8 cellular contexts compared by ENCODE assay signal in the genomic region with DNA sequence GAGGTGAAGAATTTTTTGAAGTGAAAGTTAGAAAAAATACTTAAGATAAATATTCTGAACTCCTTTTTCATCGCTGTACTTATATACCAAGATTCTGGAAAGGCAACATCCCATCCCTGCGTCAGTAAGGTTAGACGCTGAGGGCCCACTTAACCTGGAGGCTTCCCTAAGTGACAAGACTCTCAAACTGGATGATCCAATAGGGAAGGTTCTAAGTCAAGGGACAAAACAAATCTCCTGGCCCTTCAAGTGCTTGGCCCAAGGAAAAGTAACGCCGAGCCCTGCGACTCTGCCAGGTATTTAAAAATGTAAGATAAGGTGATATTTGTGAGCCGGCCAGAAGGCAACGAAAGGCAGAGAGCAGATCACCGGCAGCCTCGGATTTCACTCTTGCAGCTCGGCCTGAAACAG. TPM values are rescaled to one million over a fixed set of nuclear protein-coding genes. Genes with fewer than 3 reads are reported as not detected.
A peak's percentile ranks its signal among the peaks of the same experiment; 100 is the strongest.
DNase-seq lines count a peak whose midpoint lies in the region; ATAC-seq and TF ChIP-seq lines count a peak whose summit lies in the region.

No MANE protein-coding gene starts in this region.

- H3K27ac ChIP-seq in RWPE2 (ENCODE audit: poor library complexity, severe bottlenecking) (peak overlapping the region; percentile 84), rectal smooth muscle tissue (ENCODE audit: low read depth, low read length) (peak overlapping the region; percentile 24)

- DNase-seq in H7 (peak; percentile 16), RWPE2 (ENCODE audit: low spot score) (no peak), fibroblast of pulmonary artery (ENCODE audit: low read depth) (no peak), activated gamma-delta T cell treated with Interleukin-2 at 50 U/mL for 16 hours (no peak)
- DNase-seq in stimulated activated CD4-positive, alpha-beta T cell treated with anti-CD3 and anti-CD28 coated beads, Interleukin-12 subunit alpha, Interleukin-12 subunit beta, amount 100 ng/mL, for 4 hours = no peak

- H3K36me3 ChIP-seq in H7 (replicated peaks; ENCODE audit: control insufficient read depth, insufficient read depth, low read length) = no peaks in the 10 kb centered on the region
- H3K36me3 ChIP-seq in RWPE2 (ENCODE audit: low read depth) = peaks cover 5% of the 10 kb centered on the region
- H3K36me3 ChIP-seq in rectal smooth muscle tissue (ENCODE audit: control insufficient read depth, insufficient read depth, low read length) = no peaks in the 10 kb centered on the region

- H3K4me3 ChIP-seq in H7 (ENCODE audit: insufficient read depth, low read depth, low read length) = peak overlapping the region; percentile 78
- peak overlapping the region; percentile 80 for H3K4me3 ChIP-seq in RWPE2 (ENCODE audit: severe bottlenecking)
- H3K4me3 ChIP-seq in fibroblast of pulmonary artery (replicated peaks; ENCODE audit: low read depth, low read length) = peak overlapping the region; percentile 76
- peak overlapping the region; percentile 79 for H3K4me3 ChIP-seq in rectal smooth muscle tissue (ENCODE audit: low read length)

- peak overlapping the region; percentile 35 for H3K9ac ChIP-seq in rectal smooth muscle tissue (ENCODE audit: low read length)

- ATAC-seq in RWPE2 (ENCODE audit: low read depth) (no peak; the same call in 2 of the 3 replicates), GM21381 (IDR thresholded peaks at IDR 0.05; ENCODE audit: unreplicated experiment) (no peak), HG03342 (IDR thresholded peaks at IDR 0.05; ENCODE audit: unreplicated experiment) (no peak)

- no peaks in the 10 kb centered on the region for H3K9me3 ChIP-seq in RWPE2 (ENCODE audit: severe bottlenecking)

- no peak for TF ChIP-seq CTCF in RWPE2 (IDR thresholded peaks at IDR 0.05; ENCODE audit: poor library complexity, severe bottlenecking)
- no peak for TF ChIP-seq CTCF in fibroblast of pulmonary artery (IDR thresholded peaks at IDR 0.05; ENCODE audit: low read length, missing control alignments)

- H3K4me1 ChIP-seq in RWPE2 (ENCODE audit: insufficient read depth, poor library complexity, severe bottlenecking) (peaks cover 37% of the 10 kb centered on the region), rectal smooth muscle tissue (ENCODE audit: control insufficient read depth, insufficient read depth, low read length) (no peaks in the 10 kb centered on the region)

- H3K27me3 ChIP-seq in H7 (ENCODE audit: control insufficient read depth, insufficient read depth, low read length) = no peaks in the 10 kb centered on the region
- no peaks in the 10 kb centered on the region for H3K27me3 ChIP-seq in RWPE2 (ENCODE audit: insufficient read depth, poor library complexity, severe bottlenecking)
- no peaks in the 10 kb centered on the region for H3K27me3 ChIP-seq in rectal smooth muscle tissue (ENCODE audit: control insufficient read depth, insufficient read depth, low read length)

RNA-seq across cellular contexts. Expression of a gene that starts 1.3 kb away (rescaled TPM):
- 20.8 and 27.9 TPM in 2 replicates for total RNA-seq in H7 (2014; rRNA removed; shearing (Covaris generic))
